8 cellular contexts compared by ENCODE assay signal in the genomic region with DNA sequence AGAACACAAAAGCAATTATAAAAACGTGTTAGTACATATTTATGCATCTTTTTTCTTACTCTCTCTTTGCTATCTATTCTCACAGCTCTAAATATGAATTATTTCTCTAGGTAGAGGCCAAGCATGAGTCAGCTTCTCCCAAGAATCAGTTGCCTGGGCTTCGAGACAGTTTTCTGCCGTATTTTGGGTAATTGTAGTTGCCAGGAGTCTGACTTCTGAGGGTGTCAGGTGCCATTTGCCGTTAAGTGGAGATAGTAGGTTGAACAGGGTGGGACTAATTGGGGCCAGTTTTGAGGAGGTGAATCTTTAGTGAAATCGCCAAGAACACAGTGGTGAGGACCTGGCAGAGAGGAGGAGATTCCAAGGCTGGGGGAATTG. TPM values are rescaled to one million over a fixed set of nuclear protein-coding genes. Genes with fewer than 3 reads are reported as not detected.
DNase-seq lines count a peak whose midpoint lies in the region; TF ChIP-seq lines count a peak whose summit lies in the region.

No MANE protein-coding gene starts in this region.

- H3K18ac ChIP-seq in trophoblast cell (ENCODE audit: low read length), result no peak overlapping the region

- no peak overlapping the region for H2BK5ac ChIP-seq in trophoblast cell (ENCODE audit: low read depth, low read length, poor library complexity)

- DNase-seq in NCI-H748 (lab: John Stamatoyannopoulos, UW; ENCODE audit: unreplicated experiment), result peak; percentile 43
- DNase-seq in NCI-H748 treated with DMSO at 0.1 percent for 48 hours (lab: John Stamatoyannopoulos, UW), result no peak
- DNase-seq in PC-9, result no peak
- DNase-seq in endothelial cell (ENCODE audit: low spot score), result no peak
- no peak for DNase-seq in trophoblast cell
- DNase-seq in stimulated activated CD4-positive, alpha-beta T cell treated with anti-CD3 and anti-CD28 coated beads, Interleukin-15, amount 100 ng/mL, for 24 hours, result no peak
- no peak for DNase-seq in SKM-1 (lab: John Stamatoyannopoulos, UW; ENCODE audit: unreplicated experiment)
- DNase-seq in activated effector memory CD4-positive, alpha-beta T cell treated with anti-CD3 and anti-CD28 coated beads, Interleukin-2, amount 50 U/mL, for 16 hours, result no peak

- peak overlapping the region; percentile 31 for H3K4ac ChIP-seq in trophoblast cell (ENCODE audit: low read depth, low read length)

- H3K79me2 ChIP-seq in PC-9 (ENCODE audit: low read depth), result no peaks in the 10 kb centered on the region
- H3K79me2 ChIP-seq in trophoblast cell (ENCODE audit: control insufficient read depth, insufficient read depth, low read length, poor library complexity), result peaks cover 5% of the 10 kb centered on the region

- no TSS peak for BruUV-seq in PC-9 (replicated peaks; lab: Mats Ljungman, UMichigan)

- H3K9me2 ChIP-seq in PC-9 (ENCODE audit: insufficient read depth), result no peaks in the 10 kb centered on the region

- H3K4me3 ChIP-seq in PC-9 (peak overlapping the region; percentile 66), trophoblast cell (ENCODE audit: low read depth, low read length) (peak overlapping the region; percentile 79)

- peaks cover 10% of the 10 kb centered on the region for H3K27me3 Mint-ChIP-seq in endothelial cell (ENCODE audit: unreplicated experiment)

- H4K20me1 ChIP-seq in PC-9 (ENCODE audit: insufficient read depth), result no peaks in the 10 kb centered on the region

- H3K27ac Mint-ChIP-seq in endothelial cell (ENCODE audit: unreplicated experiment), result peak overlapping the region; percentile 95

- H3K36me3 ChIP-seq in PC-9 (ENCODE audit: low read depth) (no peaks in the 10 kb centered on the region), trophoblast cell (ENCODE audit: control insufficient read depth in 1 of 2, insufficient read depth in 2 of 2, low read length in 2 of 2) (no peaks in the 10 kb centered on the region)

- H2BK12ac ChIP-seq in trophoblast cell (ENCODE audit: low read length), result no peak overlapping the region

- no peaks in the 10 kb centered on the region for H3K9me3 Mint-ChIP-seq in endothelial cell (ENCODE audit: unreplicated experiment)

- peak overlapping the region; percentile 86 for H3K4me3 Mint-ChIP-seq in endothelial cell (ENCODE audit: unreplicated experiment)

- CTCF ChIA-PET in PC-9 (lab: Charles Lee), result interaction anchor here (0.8 to 1.4 kb wide), 4 partner anchors 19 to 108 kb away, joined by 3 to 4 read pairs (median 3); no protein-coding TSS in a partner anchor

- intact Hi-C loops in PC-9 (cut with micrococcal nuclease; ENCODE audit: unreplicated experiment), result no loop called here

- no peak overlapping the region for H2BK120ac ChIP-seq in trophoblast cell (ENCODE audit: insufficient read depth, low read length, poor library complexity)

- peaks cover 10% of the 10 kb centered on the region for H3K79me1 ChIP-seq in trophoblast cell (ENCODE audit: low read length)

- peaks cover 15% of the 10 kb centered on the region for H3K4me1 ChIP-seq in PC-9 (replicated peaks; ENCODE audit: insufficient read depth)
- H3K4me1 ChIP-seq in trophoblast cell (ENCODE audit: control insufficient read depth in 1 of 2, insufficient read depth in 2 of 2, low read length in 2 of 2), result peaks cover 0 to 8% of the 10 kb centered on the region in 2 experiments

- POLR2A ChIA-PET in PC-9 (lab: Charles Lee; ENCODE audit: unreplicated experiment), result interaction anchor here (0.6 to 0.7 kb wide), 7 partner anchors 19 to 852 kb away, joined by 3 to 7 read pairs (median 4); a partner anchor contains a TSS

- peak overlapping the region; percentile 98 for H4K8ac ChIP-seq in trophoblast cell (ENCODE audit: low read depth, low read length)

- peak overlapping the region; percentile 97 for H2AFZ ChIP-seq in PC-9
- peak overlapping the region; percentile 69 for H2AFZ ChIP-seq in trophoblast cell (ENCODE audit: insufficient read depth, low read length, poor library complexity)

- no peak overlapping the region for H3K23ac ChIP-seq in trophoblast cell (ENCODE audit: low read length)

- H3K4me1 Mint-ChIP-seq in endothelial cell (ENCODE audit: unreplicated experiment), result peaks cover 29% of the 10 kb centered on the region

- peaks cover 29% of the 10 kb centered on the region for H3F3A ChIP-seq in PC-9 (ENCODE audit: insufficient read depth, low read depth)

- H3K36me3 Mint-ChIP-seq in endothelial cell (ENCODE audit: low read depth, unreplicated experiment), result peaks cover 4% of the 10 kb centered on the region

- H4K12ac ChIP-seq in trophoblast cell (ENCODE audit: low read depth, low read length), result peak overlapping the region; percentile 85

- no peak overlapping the region for H2AK5ac ChIP-seq in trophoblast cell (ENCODE audit: low read length)

- H3K9me3 ChIP-seq in PC-9 (ENCODE audit: insufficient read depth, low read depth) (no peaks in the 10 kb centered on the region), trophoblast cell (ENCODE audit: insufficient read depth, low read depth, low read length) (no peaks in the 10 kb centered on the region)

- TF ChIP-seq CTCF in PC-9 (conservative IDR thresholded peaks at IDR 0.05) (no peak), endothelial cell (IDR thresholded peaks at IDR 0.05; ENCODE audit: unreplicated experiment) (no peak)

- peak overlapping the region; percentile 66 for H3K9ac ChIP-seq in trophoblast cell (ENCODE audit: low read length)

- peak overlapping the region; percentile 61 for H4K91ac ChIP-seq in trophoblast cell (ENCODE audit: low read depth, low read length)

- H3K27ac ChIP-seq in PC-9, result peak overlapping the region; percentile 66
- no peak overlapping the region for H3K27ac ChIP-seq in trophoblast cell (ENCODE audit: low read depth, low read length)

- peak overlapping the region; percentile 45 for H3K14ac ChIP-seq in trophoblast cell (ENCODE audit: low read length)

- H3K4me2 ChIP-seq in PC-9 (peak overlapping the region; percentile 99), trophoblast cell (ENCODE audit: low read length) (peak overlapping the region; percentile 68)

- H3K27me3 ChIP-seq in PC-9 (ENCODE audit: insufficient read depth, low read depth) (no peaks in the 10 kb centered on the region), trophoblast cell (ENCODE audit: insufficient read depth, low read length) (no peaks in the 10 kb centered on the region)

- no CpG with 5 or more reads among the region's 5 CpGs for WGBS in trophoblast cell (ENCODE audit: extremely low coverage, insufficient coverage, insufficient read length)

RNA-seq across cellular contexts. Expression of a gene that starts 7.8 kb away (rescaled TPM):
- total RNA-seq in PC-9 (2021) (2.2 and 3.1 TPM in 2 replicates), endothelial cell (ENCODE audit: unreplicated experiment) (18.6 TPM)
- 0.01 TPM in 1 of 2 replicates, not detected in the other for polyA plus RNA-seq in trophoblast cell (2013)
